8 cellular contexts compared by ENCODE assay signal in genomic region chr4:128809477-128810330, GRCh38. TPM values are rescaled to one million over a fixed set of nuclear protein-coding genes. Genes with fewer than 3 reads are reported as not detected.
DNase-seq lines count a peak whose midpoint lies in the region; ATAC-seq, FAIRE-seq and TF ChIP-seq lines count a peak whose summit lies in the region.

Gene JADE1 (plus strand): TSS chr4:128809700. CDS start chr4:128831759, 22,059 bp downstream.

- DNase-seq in AG04450 (ENCODE audit: low read depth, low spot score) = peak; percentile 90
- DNase-seq in NCI-H2196 (lab: John Stamatoyannopoulos, UW; ENCODE audit: unreplicated experiment) = peak; percentile 81
- DNase-seq in breast epithelium (ENCODE audit: low spot score in 2 of 2) = peak; percentile 87
- peak; percentile 97 for DNase-seq in small intestine

- peak; percentile 62 for TF ChIP-seq CTCF in AG04450 (IDR thresholded peaks at IDR 0.05; ENCODE audit: low read depth, low read length)
- peak; percentile 76 for TF ChIP-seq CTCF in VCaP (conservative IDR thresholded peaks at IDR 0.05)
- peak; percentile 39 to 58 (median 51) for TF ChIP-seq CTCF in breast epithelium (IDR thresholded peaks at IDR 0.05)

- CTCF ChIA-PET in AG04450 (lab: Charles Lee) = interaction anchor here (0.6 to 3.4 kb wide), 10 partner anchors 13 to 501 kb away, joined by 3 to 23 read pairs (median 3); no protein-coding TSS in a partner anchor

- intact Hi-C loops in breast epithelium (cut with DNase I; ENCODE audit: low total_unique reads) = no loop called here

- TF ChIP-seq POLR2A in breast epithelium (IDR thresholded peaks at IDR 0.05) = no peak

- no peaks in the 10 kb centered on the region for H3K27me3 ChIP-seq in AG04450 (ENCODE audit: control insufficient read depth, insufficient read depth, low read length)
- H3K27me3 ChIP-seq in breast epithelium = no peaks in the 10 kb centered on the region
- H3K27me3 ChIP-seq in iPS-20b (ENCODE audit: insufficient read depth, low read length) = no peaks in the 10 kb centered on the region
- no peaks in the 10 kb centered on the region for H3K27me3 ChIP-seq in small intestine (ENCODE audit: control insufficient read depth in 2 of 2, insufficient read depth in 2 of 2, low read length in 2 of 2)

- H3K4me1 ChIP-seq in breast epithelium (peaks cover 0 to 6% of the 10 kb centered on the region in 2 donors), iPS-20b (ENCODE audit: insufficient read depth, low read length) (peaks cover 11% of the 10 kb centered on the region; the same call in 1 of the 2 replicates), small intestine (ENCODE audit: control insufficient read depth in 2 of 2, insufficient read depth in 1 of 2, low read depth in 1 of 2, low read length in 1 of 2) (peaks cover 0 to 5% of the 10 kb centered on the region in 2 donors)

- POLR2A ChIA-PET in AG04450 (lab: Yijun Ruan, JAX) = interaction anchor here (0.6 to 1.5 kb wide), 4 partner anchors 14 to 640 kb away, joined by 3 to 7 read pairs (median 4); no protein-coding TSS in a partner anchor

- peak within 1 kb of the TSS; percentile 98 for H3K9ac ChIP-seq in iPS-20b (ENCODE audit: low read depth, low read length)

- H3K4me3 ChIP-seq in AG04450 (ENCODE audit: low read depth, low read length) = peak within 1 kb of the TSS; percentile 87
- H3K4me3 ChIP-seq in breast epithelium = peak within 1 kb of the TSS; percentile 87 to 92 (median 92)
- H3K4me3 ChIP-seq in iPS-20b (ENCODE audit: low read length) = peak within 1 kb of the TSS; percentile 93
- peak within 1 kb of the TSS; percentile 77 to 91 for H3K4me3 ChIP-seq in small intestine (ENCODE audit: low read depth in 1 of 2, low read length in 2 of 2)

- H3K36me3 ChIP-seq in breast epithelium (no peaks in the 10 kb centered on the region), iPS-20b (ENCODE audit: insufficient read depth, low read depth, low read length) (no peaks in the 10 kb centered on the region), small intestine (ENCODE audit: control insufficient read depth in 2 of 2, insufficient read depth in 2 of 2, low read length in 2 of 2) (no peaks in the 10 kb centered on the region)

- H3K27ac ChIP-seq in AG04450 (ENCODE audit: low read depth, low read length) (peak within 1 kb of the TSS; percentile 89), VCaP (peak within 1 kb of the TSS; percentile 93), breast epithelium (peak within 1 kb of the TSS; percentile 89 to 96), iPS-20b (ENCODE audit: low read length) (peak within 1 kb of the TSS; percentile 62), small intestine (ENCODE audit: low read depth in 1 of 2, low read length in 1 of 2) (peak within 1 kb of the TSS; percentile 85 to 93)

- no peaks in the 10 kb centered on the region; the same call in 1 of the 2 replicates for H3K9me3 ChIP-seq in AG04450 (ENCODE audit: control insufficient read depth, insufficient read depth, low read length)
- no peaks in the 10 kb centered on the region for H3K9me3 ChIP-seq in breast epithelium
- H3K9me3 ChIP-seq in iPS-20b (ENCODE audit: insufficient read depth, low read depth, low read length) = no peaks in the 10 kb centered on the region
- H3K9me3 ChIP-seq in small intestine (ENCODE audit: control insufficient read depth, low read depth) = no peaks in the 10 kb centered on the region

- WGBS in small intestine, 3 donors = 0 to 1% (median 0%) methylated on average over 82 to 91 of the region's 91 CpGs

- no peak for FAIRE-seq in small intestine (lab: Jason Lieb, UNC)

- ATAC-seq in GM18870 (IDR thresholded peaks at IDR 0.05; ENCODE audit: unreplicated experiment) = peak; percentile 53
- peak; percentile 51 for ATAC-seq in HG03135 (IDR thresholded peaks at IDR 0.05; ENCODE audit: unreplicated experiment)

RNA-seq across cellular contexts. Expression of gene JADE1, which starts in this region (rescaled TPM):
- polyA plus RNA-seq in AG04450 (2011; rRNA removed) (20.4 and 23.2 TPM in 2 replicates), small intestine (10 to 100 TPM in 2 of 3 donors, 1 to 10 TPM in 1; 6.2 to 14.2 (median 11.2) TPM)
- 41.1 and 52.2 TPM in 2 replicates for polyA minus RNA-seq in AG04450 (2011; rRNA and poly(A)+ RNA removed)
- total RNA-seq in breast epithelium = 10 to 100 TPM; 51.2 to 86.7 (median 62.6) TPM

Comparison
In these comparisons a context has a peak if more than half of its experiments do, and no peak if none do; other contexts are left out.
1. Peak in every context shown above with its lines: DNase-seq, ATAC-seq, H3K4me3 ChIP-seq and H3K27ac ChIP-seq.